In the genomic region with DNA sequence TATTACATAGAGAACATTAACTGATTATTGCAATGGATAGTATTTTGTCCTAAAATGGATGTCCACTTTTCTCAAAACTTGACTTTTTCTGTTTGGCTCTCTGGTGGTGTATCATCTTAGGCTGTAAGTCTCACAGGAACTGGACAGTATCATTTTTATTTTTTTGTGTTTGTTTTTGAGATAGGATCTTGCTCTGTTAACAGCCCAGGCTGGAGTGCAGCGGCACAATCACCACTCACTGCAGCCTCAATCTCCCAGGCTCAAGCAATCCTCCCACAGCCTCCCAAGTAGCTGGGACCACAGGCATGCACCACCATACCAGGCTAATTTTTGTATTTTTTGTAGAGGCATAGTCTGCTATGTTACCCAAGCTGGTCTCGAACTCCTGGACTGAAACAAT, we compare ENCODE assay signal across 24 cellular contexts.
"Had no signal": no experiment of that assay in that cellular context is flagged by ENCODE, and none has a peak within 500 bp of the region (broad histone marks: within the 10 kb centered on the region; RNA-seq: fewer than 3 reads in every experiment).

No MANE protein-coding gene starts in this region.

- ATAC-seq: effector memory CD8-positive, alpha-beta T cell; esophagus mucosa; foreskin keratinocyte; gastroesophageal sphincter; heart left ventricle; left colon; left lung; left ventricle myocardium superior; lower lobe of right lung; naive thymus-derived CD4-positive, alpha-beta T cell had no signal

- DNase-seq: colonic mucosa; cortex of kidney; effector CD8-positive, alpha-beta T cell; effector memory CD8-positive, alpha-beta T cell; erythroblast; esophagus squamous epithelium; foreskin keratinocyte; heart left ventricle; hypothalamus; immature natural killer cell; islet precursor cell; kidney; kidney glomerular epithelial cell; left colon; left lung; left ventricle myocardium superior; lower lobe of right lung; mesenchymal stem cell; midbrain; naive thymus-derived CD4-positive, alpha-beta T cell had no signal

- H3K27ac ChIP-seq: colonic mucosa, epithelial cell of prostate, esophagus squamous epithelium, foreskin keratinocyte, gastroesophageal sphincter, heart left ventricle, hepatocyte, left lung, lower lobe of right lung had no signal
